8 cellular contexts compared by ENCODE assay signal in the genomic region with DNA sequence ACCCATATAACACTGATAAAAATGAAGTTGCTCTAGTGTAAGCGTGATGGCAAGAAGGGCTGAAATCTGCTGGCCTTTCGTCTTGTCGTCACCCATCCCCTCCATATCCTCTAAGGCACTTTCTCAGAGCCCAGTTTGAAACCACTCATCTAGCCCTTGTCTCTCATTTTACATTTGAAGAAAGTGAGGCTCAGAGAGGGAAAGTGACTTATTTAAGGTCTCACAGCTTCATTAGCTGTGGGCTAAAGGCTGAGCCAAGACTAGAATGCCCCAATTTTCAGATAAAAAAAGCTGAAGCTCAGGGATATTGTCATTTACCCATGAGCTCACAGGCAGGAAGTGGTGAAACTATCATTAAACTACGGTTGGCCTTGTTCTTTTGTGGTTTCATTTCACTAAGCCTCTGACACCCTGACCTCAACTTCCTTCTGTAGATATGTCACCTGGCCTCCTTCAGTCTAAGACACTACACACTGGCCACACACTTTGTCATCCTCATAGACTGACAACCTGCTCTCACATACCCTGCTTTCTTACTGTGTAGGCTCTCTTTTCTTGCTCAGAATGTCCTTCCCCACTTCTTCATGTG.
DNase-seq lines count a peak whose midpoint lies in the region; ATAC-seq lines count a peak whose summit lies in the region.

No MANE protein-coding gene starts in this region.

- H3K9me3 ChIP-seq in thymus (ENCODE audit: control insufficient read depth): no peaks in the 10 kb centered on the region

- ATAC-seq in HG03095 (IDR thresholded peaks at IDR 0.05; ENCODE audit: unreplicated experiment): peak; percentile 98
- peak; percentile 95 to 98 (median 97) for ATAC-seq in T-cell (replicated peaks in 1 of 4)
- ATAC-seq in esophagus mucosa: peak; percentile 92

- H3K9me3 Mint-ChIP-seq in T-cell: no peaks in the 10 kb centered on the region

- no peaks in the 10 kb centered on the region for H3K36me3 ChIP-seq in thymus (ENCODE audit: control insufficient read depth, insufficient read depth)

- H3K4me1 Mint-ChIP-seq in T-cell: peaks cover 56 to 73% (median 71%) of the 10 kb centered on the region in 3 donors

- POLR2A ChIA-PET in T-cell (lab: Charles Lee): interaction anchor here in 1 of 2 donors (0.6 to 0.7 kb wide), 2 partner anchors 9 to 46 kb away, joined by 3 to 4 read pairs; no protein-coding TSS in a partner anchor

- H3K36me3 Mint-ChIP-seq in T-cell: no peaks in the 10 kb centered on the region

- no peaks in the 10 kb centered on the region for H3K27me3 ChIP-seq in thymus (ENCODE audit: control insufficient read depth, insufficient read depth)

- H3K27ac Mint-ChIP-seq in T-cell: peak overlapping the region; percentile 80 to 88

- peak; percentile 5 to 15 for DNase-seq in activated CD8-positive, alpha-beta memory T cell treated with anti-CD3 and anti-CD28 coated beads for 1 hour (ENCODE audit: extremely low read depth in 1 of 2, low read depth in 1 of 2)
- no peak for DNase-seq in activated CD8-positive, alpha-beta memory T cell treated with anti-CD3 and anti-CD28 coated beads for 24 hours
- DNase-seq in T-cell (peak in 32 of 34 experiments; percentile 7 to 78 (median 58)), hypothalamus (lab: John Stamatoyannopoulos, UW) (no peak), NCI-H2171 (lab: John Stamatoyannopoulos, UW) (no peak)

- H3K4me1 ChIP-seq in thymus (ENCODE audit: control insufficient read depth, insufficient read depth, low read length): peaks cover 45% of the 10 kb centered on the region

- whole genome bisulfite sequencing in thymus: 52% methylated on average over 4 of the region's 4 CpGs

- no peaks in the 10 kb centered on the region for H3K27me3 Mint-ChIP-seq in T-cell

- peak overlapping the region; percentile 35 to 54 (median 47) for H3K4me3 Mint-ChIP-seq in T-cell

- no peak overlapping the region for H3K4me3 ChIP-seq in thymus (ENCODE audit: low read length)

- H3K27ac ChIP-seq in thymus (ENCODE audit: low read depth): peak overlapping the region; percentile 95

- CTCF ChIA-PET in T-cell (lab: Charles Lee): interaction anchor here in 1 of 2 donors (0.6 to 0.7 kb wide), 2 partner anchors 45 to 181 kb away, joined by 3 read pairs; no protein-coding TSS in a partner anchor

Comparison
In these comparisons a context has a peak if more than half of its experiments do, and no peak if none do; other contexts are left out.
1. DNase-seq: peak in activated CD8-positive, alpha-beta memory T cell treated with anti-CD3 and anti-CD28 coated beads for 1 hour (2 of 2) and T-cell (32 of 34); none in activated CD8-positive, alpha-beta memory T cell treated with anti-CD3 and anti-CD28 coated beads for 24 hours (single experiment), hypothalamus (0 of 51) and NCI-H2171 (single experiment).
2. Peak in every context shown above with its lines, with median percentiles within 50 percentile points of each other: ATAC-seq.